Comparison of ENCODE assay signal across 18 cellular contexts in the genomic region with DNA sequence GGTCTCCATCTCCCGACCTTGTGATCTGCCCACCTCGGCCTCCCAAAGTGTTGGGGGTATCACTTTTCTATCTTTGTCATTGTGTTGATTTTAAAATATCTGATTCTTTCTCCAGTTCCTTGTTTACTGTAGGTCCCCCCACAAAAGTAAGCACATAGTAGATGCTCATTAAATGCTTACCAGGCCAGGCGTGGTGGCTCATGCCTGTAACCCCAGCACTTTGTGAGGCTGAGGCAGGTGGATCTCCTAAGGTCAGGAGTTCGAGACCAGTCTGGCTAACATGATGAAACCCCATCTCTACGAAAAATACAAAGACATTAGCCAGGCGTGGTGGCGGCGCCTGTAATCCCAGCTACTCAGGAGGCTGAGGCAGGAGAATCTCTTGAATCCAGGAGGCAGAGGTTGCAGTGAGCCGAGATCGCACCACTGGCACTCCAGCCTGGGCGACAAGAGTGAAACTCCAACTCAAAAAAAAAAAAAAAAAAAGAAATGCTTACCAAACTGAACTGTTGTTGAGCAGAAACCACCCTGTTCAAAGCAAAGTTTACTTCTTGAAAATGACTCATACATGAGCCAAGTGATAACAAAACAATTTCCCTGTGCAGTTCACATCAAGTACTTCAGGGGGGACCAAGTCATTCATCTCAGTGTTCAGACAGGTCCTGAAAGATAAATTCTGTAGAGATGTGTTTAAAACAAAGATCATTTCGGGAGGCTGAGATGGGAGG. TPM values are rescaled to one million over a fixed set of nuclear protein-coding genes. Genes with fewer than 3 reads are reported as not detected.
DNase-seq lines count a peak whose midpoint lies in the region; ATAC-seq, FAIRE-seq and TF ChIP-seq lines count a peak whose summit lies in the region.
"Had no signal": no experiment of that assay in that cellular context is flagged by ENCODE, and none has a peak within 500 bp of the region (broad histone marks: within the 10 kb centered on the region; RNA-seq: fewer than 3 reads in every experiment).

No MANE protein-coding gene starts in this region.

- no peaks in the 10 kb centered on the region for H3K36me3 ChIP-seq in PC-9 (ENCODE audit: low read depth)
- H3K36me3 ChIP-seq: BE2C, colonic mucosa, upper lobe of left lung had no signal

- H3K4me2 ChIP-seq in A549 = no peak overlapping the region
- H3K4me2 ChIP-seq in PC-9 = 0 out of 2 replicates have a peak overlapping the region, but pooled peaks have one; percentile 1

- TF ChIP-seq EP300 in A549 (IDR thresholded peaks at IDR 0.05) = no peak

- no peak for TF ChIP-seq CTCF in A549 (IDR thresholded peaks at IDR 0.05)
- TF ChIP-seq CTCF in PC-9 (conservative IDR thresholded peaks at IDR 0.05) = no peak
- TF ChIP-seq CTCF in epithelial cell of esophagus (IDR thresholded peaks at IDR 0.05; ENCODE audit: insufficient read depth, low read depth, low read length, missing control alignments) = no peak

- no peaks in the 10 kb centered on the region for H4K20me1 ChIP-seq in PC-9 (ENCODE audit: insufficient read depth)

- FAIRE-seq in A549 (lab: Jason Lieb, UNC) = no peak

- H3K27ac ChIP-seq in A549 = no peak overlapping the region
- H3K27ac ChIP-seq in PC-9 = no peak overlapping the region
- H3K27ac ChIP-seq: colonic mucosa, upper lobe of left lung had no signal

- no peaks in the 10 kb centered on the region for H3K27me3 ChIP-seq in PC-9 (ENCODE audit: insufficient read depth, low read depth)
- H3K27me3 ChIP-seq: BE2C, colonic mucosa, upper lobe of left lung had no signal

- TF ChIP-seq POLR2A in A549 (IDR thresholded peaks at IDR 0.05; ENCODE audit: low read length) = no peak

- H3K79me2 ChIP-seq in PC-9 (ENCODE audit: low read depth) = no peaks in the 10 kb centered on the region

- H3K4me1 ChIP-seq in A549 (no peaks in the 10 kb centered on the region), PC-9 (replicated peaks; ENCODE audit: insufficient read depth) (no peaks in the 10 kb centered on the region)
- H3K4me1 ChIP-seq: BE2C, colonic mucosa, upper lobe of left lung had no signal

- intact Hi-C loops in PC-9 (cut with micrococcal nuclease; ENCODE audit: unreplicated experiment) = no loop called here

- H3K9me2 ChIP-seq in PC-9 (ENCODE audit: insufficient read depth) = no peaks in the 10 kb centered on the region

- TF ChIP-seq RAD21 in A549 (conservative IDR thresholded peaks at IDR 0.05 in 1 of 2, IDR thresholded peaks at IDR 0.05 in 1 of 2) = no peak

- POLR2A ChIA-PET in A549 (lab: Yijun Ruan, JAX) = no interaction called here
- POLR2A ChIA-PET in PC-9 (lab: Charles Lee; ENCODE audit: unreplicated experiment) = no interaction called here

- H3K4me3 ChIP-seq in A549 (no peak overlapping the region), PC-9 (no peak overlapping the region), epithelial cell of esophagus (ENCODE audit: low read length) (no peak overlapping the region)
- H3K4me3 ChIP-seq: colonic mucosa, upper lobe of left lung had no signal

- DNase-seq in A549 (ENCODE audit: low read depth in 1 of 2, low spot score in 1 of 2) = peak in 1 of 2 experiments; percentile 48
- DNase-seq in PC-9 = no peak
- peak; percentile 51 for DNase-seq in epithelial cell of esophagus (ENCODE audit: low read depth)
- DNase-seq in iPS-NIHi7 (ENCODE audit: extremely low spot score) = no peak
- no peak for DNase-seq in cerebellar cortex (ENCODE audit: low spot score)
- DNase-seq in GDM1 (lab: John Stamatoyannopoulos, UW) = no peak
- DNase-seq: activated naive CD8-positive, alpha-beta T cell treated with anti-CD3 and anti-CD28 coated beads, Interleukin-2, amount 10 ng/mL, durations not matched to agents 7 days and 5 days; BE2C; colonic mucosa; MM.1S; NK-92 treated with Interleukin-12 subunit alpha and Interleukin-12 subunit beta, amount 100 ng/mL, for 24 hours; right cardiac atrium; stimulated activated CD4-positive, alpha-beta T cell treated with anti-CD3 and anti-CD28 coated beads, Interleukin-4, amount 100 ng/mL, for 24 hours; upper lobe of left lung had no signal

- no peaks in the 10 kb centered on the region for H3F3A ChIP-seq in PC-9 (ENCODE audit: insufficient read depth, low read depth)

- CTCF ChIA-PET in A549 (lab: Yijun Ruan, JAX) = no interaction called here
- CTCF ChIA-PET in PC-9 (lab: Charles Lee) = no interaction called here

- H2AFZ ChIP-seq in PC-9 = no peak overlapping the region

- 54% methylated on average over 12 of the region's 12 CpGs for WGBS in A549 (ENCODE audit: missing lambda C conversion rate)

- ATAC-seq in A549 = peak; percentile 52 to 61; a peak in 3 of 6 replicates
- peak; percentile 59 for ATAC-seq in GM18519 (IDR thresholded peaks at IDR 0.05; ENCODE audit: low FRiP score, unreplicated experiment)
- ATAC-seq in GM19351 (IDR thresholded peaks at IDR 0.05; ENCODE audit: unreplicated experiment) = no peak
- ATAC-seq: esophagus mucosa, right cardiac atrium had no signal

- H3K9me3 ChIP-seq in A549 = no peaks in the 10 kb centered on the region
- no peaks in the 10 kb centered on the region; the same call in 1 of the 2 replicates for H3K9me3 ChIP-seq in PC-9 (ENCODE audit: insufficient read depth, low read depth)
- H3K9me3 ChIP-seq: BE2C, colonic mucosa, upper lobe of left lung had no signal

- BruUV-seq in PC-9 (replicated peaks; lab: Mats Ljungman, UMichigan) = no TSS peak

TF ChIP-seq in A549, 52 proteins besides CTCF, POLR2A, EP300 and RAD21:
- TF ChIP-seq JUNB (IDR thresholded peaks at IDR 0.05) = no peak
- no peak for TF ChIP-seq FOSL2 (IDR thresholded peaks at IDR 0.05)
- peak; percentile 32; the same call in 1 of the 2 replicates for TF ChIP-seq FOSL2 (CRISPR knock-in tag; IDR thresholded peaks at IDR 0.05)
TF ChIP-seq in A549: peak in this region for 1.

RNA-seq across cellular contexts. Expression of a gene that starts 24.3 kb away (rescaled TPM):
- polyA plus RNA-seq in A549 (2011; rRNA removed) (9.9 and 10.5 TPM in 2 replicates), A549 (2017; fragmentation: RNase III; extraction: RNeasy Plus Mini Kit Qiagen cat#74134 plus additional on column Dnase treatment) (4.6 to 7.1 TPM (median 6.8 TPM) in 3 replicates)
- 3.9 and 5.0 TPM in 2 replicates for polyA plus RNA-seq in A549 (2012; cell fraction: cytosol; rRNA removed)
- polyA plus RNA-seq in A549 (2012; cell fraction: nucleus; rRNA removed) = 10.1 and 10.3 TPM in 2 replicates
- 12.1 and 12.3 TPM in 2 replicates for polyA minus RNA-seq in A549 (2011; rRNA and poly(A)+ RNA removed)
- total RNA-seq in PC-9 (2021) = not detected in 2 replicates
- total RNA-seq: natural killer cell treated with Interleukin-12 subunit alpha and Interleukin-12 subunit beta and Interleukin-15 and Interleukin-18, amount 100 ng/mL, for 72 hours had no signal

RNA-seq across cellular contexts. Expression of a gene that starts 53.1 kb away (rescaled TPM):
- 5.8 and 8.5 TPM in 2 replicates for polyA plus RNA-seq in A549 (2011; rRNA removed)
- 4.1 and 6.5 TPM in 2 replicates for polyA plus RNA-seq in A549 (2012; cell fraction: cytosol; rRNA removed)
- polyA plus RNA-seq in A549 (2012; cell fraction: nucleus; rRNA removed) = 4.1 and 4.5 TPM in 2 replicates
- 7.4 to 9.2 TPM (median 9.2 TPM) in 3 replicates for polyA plus RNA-seq in A549 (2017; fragmentation: RNase III; extraction: RNeasy Plus Mini Kit Qiagen cat#74134 plus additional on column Dnase treatment)
- polyA minus RNA-seq in A549 (2011; rRNA and poly(A)+ RNA removed) = 3.4 and 5.2 TPM in 2 replicates
- not detected in 2 replicates for total RNA-seq in PC-9 (2021)
